Comparison of ENCODE assay signal across 10 cellular contexts in the genomic region with DNA sequence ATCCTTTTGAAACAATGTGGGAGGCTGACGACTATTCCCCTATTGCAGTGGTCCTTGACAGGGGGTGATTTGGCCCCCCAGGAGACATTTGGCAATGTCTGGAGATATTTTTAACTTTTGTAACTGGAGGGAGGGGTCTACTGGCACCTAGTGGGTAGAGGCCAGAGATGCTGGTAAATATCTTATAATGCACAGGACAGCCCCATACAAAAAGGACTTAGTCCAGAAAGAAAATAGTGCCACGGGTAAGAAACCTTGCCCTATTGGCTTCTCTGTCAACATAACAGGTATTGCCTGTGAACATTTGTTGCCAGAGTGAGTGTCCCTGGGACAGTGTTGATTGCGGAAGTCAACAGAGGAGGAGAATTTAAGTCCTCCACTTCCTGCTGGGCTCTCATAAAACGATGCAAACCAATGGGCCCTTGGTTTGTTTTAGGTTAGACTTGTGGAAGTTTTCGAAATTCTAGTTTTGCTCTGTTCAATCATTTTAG.
A peak's percentile ranks its signal among the peaks of the same experiment; 100 is the strongest.
DNase-seq lines count a peak whose midpoint lies in the region; ATAC-seq and TF ChIP-seq lines count a peak whose summit lies in the region.
"Had no signal": no experiment of that assay in that cellular context is flagged by ENCODE, and none has a peak within 500 bp of the region (broad histone marks: within the 10 kb centered on the region; RNA-seq: fewer than 3 reads in every experiment).

No MANE protein-coding gene starts in this region.

- TF ChIP-seq POLR2A in uterus (IDR thresholded peaks at IDR 0.05): no peak

- in situ Hi-C loops in mammary epithelial cell (cut with MboI; ENCODE audit: low sequenced_read_pairs in 2 of 2) (no loop called here), Panc1 (cut with HindIII; ENCODE audit: low pct_unique_long_range_greater_than_20kb, low sequenced_read_pairs) (no loop called here)

- dilution Hi-C loops in mammary epithelial cell (cut with HindIII; ENCODE audit: low sequenced_read_pairs): no loop called here

- H3K27ac ChIP-seq in mammary epithelial cell (ENCODE audit: insufficient read depth, low read depth, low read length) (no peak overlapping the region), Panc1 (ENCODE audit: low read length) (peak overlapping the region; percentile 86; the same call in 1 of the 2 replicates), uterus (peak overlapping the region; percentile 85 to 93)

- H3K79me2 ChIP-seq in mammary epithelial cell (ENCODE audit: insufficient read depth, low read length): peaks cover 21% of the 10 kb centered on the region

- no peak overlapping the region for H3K4me3 Mint-ChIP-seq in MCF 10A (ENCODE audit: unreplicated experiment)

- no peaks in the 10 kb centered on the region for H3K9me3 ChIP-seq in mammary epithelial cell (replicated peaks; ENCODE audit: insufficient read depth, low read length)
- H3K9me3 ChIP-seq in Panc1 (ENCODE audit: control insufficient read depth, insufficient read depth, low read depth, low read length): no peaks in the 10 kb centered on the region
- H3K9me3 ChIP-seq in uterus: no peaks in the 10 kb centered on the region

- CTCF ChIA-PET in MCF 10A (lab: Yijun Ruan, JAX) (interaction anchor here (0.6 to 5.7 kb wide), 9 partner anchors 16 to 392 kb away, joined by 3 to 86 read pairs (median 4); a partner anchor contains a TSS), mammary epithelial cell (lab: Charles Lee; ENCODE audit: low non-redundant PET) (no interaction called here), Panc1 (lab: Charles Lee) (no interaction called here)

- ATAC-seq in Panc1 (no peak), left lobe of liver (peak; percentile 49), GM21423 (IDR thresholded peaks at IDR 0.05; ENCODE audit: unreplicated experiment) (no peak), HG03159 (IDR thresholded peaks at IDR 0.05; ENCODE audit: unreplicated experiment) (no peak)

- WGBS in mammary epithelial cell (ENCODE audit: low coverage, missing lambda C conversion rate): 73% methylated on average over 5 of the region's 5 CpGs

- peaks cover 17% of the 10 kb centered on the region for H3K4me1 Mint-ChIP-seq in MCF 10A (ENCODE audit: insufficient read depth, unreplicated experiment)

- POLR2A ChIA-PET in MCF 10A (lab: Yijun Ruan, JAX): interaction anchor here (0.6 to 10.8 kb wide), 11 partner anchors 14 to 326 kb away, joined by 3 to 169 read pairs (median 4); a partner anchor contains a TSS
- POLR2A ChIA-PET in Panc1 (lab: Charles Lee): no interaction called here

- H4K20me1 ChIP-seq in mammary epithelial cell (ENCODE audit: insufficient read depth, low read length): no peaks in the 10 kb centered on the region

- peak; percentile 38 for TF ChIP-seq CTCF in MCF 10A (IDR thresholded peaks at IDR 0.05; ENCODE audit: unreplicated experiment)
- TF ChIP-seq CTCF in mammary epithelial cell (conservative IDR thresholded peaks at IDR 0.05 in 1 of 2, IDR thresholded peaks at IDR 0.05 in 1 of 2; ENCODE audit: extremely low read depth in 1 of 2, insufficient read depth in 1 of 2, low read depth in 1 of 2, low read length in 2 of 2): peak in 1 of 2 donors; percentile 5
- TF ChIP-seq CTCF in Panc1 (IDR thresholded peaks at IDR 0.05): peak; percentile 66
- TF ChIP-seq CTCF in uterus (IDR thresholded peaks at IDR 0.05): no peak

- no peaks in the 10 kb centered on the region for H3K36me3 ChIP-seq in mammary epithelial cell (ENCODE audit: insufficient read depth, low read length)
- H3K36me3 ChIP-seq in Panc1 (ENCODE audit: control insufficient read depth, insufficient read depth, low read length): no peaks in the 10 kb centered on the region
- no peaks in the 10 kb centered on the region for H3K36me3 ChIP-seq in uterus

- peak overlapping the region; percentile 83 for H3K27ac Mint-ChIP-seq in MCF 10A (ENCODE audit: low read depth, unreplicated experiment)

- intact Hi-C loops in MCF 10A (cut with micrococcal nuclease): no loop called here
- intact Hi-C loops in mammary epithelial cell (cut with micrococcal nuclease): loop anchor here (5.0 kb wide), 1 partner anchor 394 kb away; no protein-coding TSS in a partner anchor
- intact Hi-C loops in Panc1 (cut with micrococcal nuclease; ENCODE audit: unreplicated experiment): loop anchor here (5.0 kb wide), 1 partner anchor 101 kb away; a partner anchor contains a TSS
- intact Hi-C loops in uterus (cut with DNase I; ENCODE audit: low total_unique reads): no loop called here

- no peak overlapping the region for H3K9ac ChIP-seq in mammary epithelial cell (ENCODE audit: insufficient read depth, low read length)

- no peak overlapping the region for H2AFZ ChIP-seq in mammary epithelial cell (ENCODE audit: low read depth, low read length)

- peaks cover 7% of the 10 kb centered on the region for H3K9me3 Mint-ChIP-seq in MCF 10A (ENCODE audit: unreplicated experiment)

- BruUV-seq in MCF 10A (replicated peaks; lab: Mats Ljungman, UMichigan): no TSS peak
- no TSS peak for BruUV-seq in mammary epithelial cell (replicated peaks; lab: Mats Ljungman, UMichigan)
- no TSS peak for BruUV-seq in Panc1 (replicated peaks; lab: Mats Ljungman, UMichigan)

- no peaks in the 10 kb centered on the region for H3K27me3 ChIP-seq in mammary epithelial cell (ENCODE audit: insufficient read depth, low read length)
- H3K27me3 ChIP-seq in Panc1 (ENCODE audit: control insufficient read depth, insufficient read depth, low read length): no peaks in the 10 kb centered on the region
- H3K27me3 ChIP-seq in uterus: no peaks in the 10 kb centered on the region

- H3K36me3 Mint-ChIP-seq in MCF 10A (ENCODE audit: insufficient read depth, unreplicated experiment): peaks cover 12% of the 10 kb centered on the region

- DNase-seq in MCF 10A (ENCODE audit: unreplicated experiment) (no peak), mammary epithelial cell (no peak), Panc1 (ENCODE audit: low read depth, low spot score) (no peak), left lobe of liver (ENCODE audit: low spot score) (no peak), uterus (no peak), epidermal melanocyte (ENCODE audit: insufficient read length, low spot score) (no peak)
- DNase-seq: activated gamma-delta T cell treated with Interleukin-2 at 50 U/mL for 16 hours, nucleus accumbens had no signal

- H3K4me2 ChIP-seq in mammary epithelial cell (ENCODE audit: insufficient read depth, low read depth, low read length): no peak overlapping the region

- H3K4me3 ChIP-seq in mammary epithelial cell (replicated peaks in 1 of 3; ENCODE audit: insufficient read depth in 1 of 3, low read depth in 2 of 3, low read length in 3 of 3): no peak overlapping the region
- H3K4me3 ChIP-seq in Panc1 (ENCODE audit: low read depth in 2 of 2, low read length in 2 of 2): no peak overlapping the region
- no peak overlapping the region for H3K4me3 ChIP-seq in uterus

- no peaks in the 10 kb centered on the region for H3K27me3 Mint-ChIP-seq in MCF 10A (ENCODE audit: insufficient read depth, unreplicated experiment)

- peaks cover 32% of the 10 kb centered on the region for H3K4me1 ChIP-seq in mammary epithelial cell (ENCODE audit: insufficient read depth, low read length)
- peaks cover 27% of the 10 kb centered on the region for H3K4me1 ChIP-seq in Panc1 (ENCODE audit: control insufficient read depth, insufficient read depth, low read length)
- H3K4me1 ChIP-seq in uterus: peaks cover 4 to 7% of the 10 kb centered on the region in 2 donors

Comparison
In these comparisons a context has a peak if more than half of its experiments do, and no peak if none do; other contexts are left out.
1. intact Hi-C loops: an anchor here in mammary epithelial cell (5.0 kb wide) and Panc1 (5.0 kb wide); none called in MCF 10A and uterus.
2. CTCF ChIP-seq: peak in MCF 10A (single experiment) and Panc1 (single experiment); none in uterus (0 of 4).